Comparison of ENCODE assay signal across 22 cellular contexts in genomic region chrX:130578906-130579305, GRCh38.
DNase-seq lines count a peak whose midpoint lies in the region; ATAC-seq, FAIRE-seq and TF ChIP-seq lines count a peak whose summit lies in the region.
"Had no signal": no experiment of that assay in that cellular context is flagged by ENCODE, and none has a peak within 500 bp of the region (broad histone marks: within the 10 kb centered on the region; RNA-seq: fewer than 3 reads in every experiment).

No MANE protein-coding gene starts in this region.

- POLR2A ChIA-PET in A549 (lab: Yijun Ruan, JAX): no interaction called here

- TF ChIP-seq CTCF in A549 (IDR thresholded peaks at IDR 0.05) (no peak), cardiac fibroblast (IDR thresholded peaks at IDR 0.05; ENCODE audit: low read depth, low read length) (no peak), fibroblast of mammary gland (conservative IDR thresholded peaks at IDR 0.05; ENCODE audit: control insufficient read depth, insufficient read depth, low read depth, low read length) (no peak)

- no peaks in the 10 kb centered on the region for H3K4me1 ChIP-seq in A549
- H3K4me1 ChIP-seq: BLaER1 treated with 17β-estradiol and CSF1 and Interleukin-3, amounts not matched to agents 10 nM and 100 nM had no signal

- no peak for TF ChIP-seq EP300 in A549 (IDR thresholded peaks at IDR 0.05)

- no peak for TF ChIP-seq RAD21 in A549 (conservative IDR thresholded peaks at IDR 0.05 in 1 of 2, IDR thresholded peaks at IDR 0.05 in 1 of 2)

- H3K9me3 ChIP-seq in A549: no peaks in the 10 kb centered on the region
- H3K9me3 ChIP-seq: HAP-1 had no signal

- no peak overlapping the region for H3K4me3 ChIP-seq in A549
- H3K4me3 ChIP-seq in cardiac fibroblast (replicated peaks in 1 of 2; ENCODE audit: low read depth in 2 of 2, low read length in 2 of 2): no peak overlapping the region
- no peak overlapping the region for H3K4me3 ChIP-seq in fibroblast of mammary gland (ENCODE audit: control insufficient read depth, low read depth, low read length)
- H3K4me3 ChIP-seq: BLaER1 treated with 17β-estradiol and CSF1 and Interleukin-3, amounts not matched to agents 10 nM and 100 nM; GM23248; HAP-1 had no signal

- CTCF ChIA-PET in A549 (lab: Yijun Ruan, JAX): no interaction called here

- DNase-seq in A549 (ENCODE audit: low read depth in 1 of 2, low spot score in 1 of 2): no peak
- DNase-seq in HCEC 1CT: peak; percentile 4
- DNase-seq in cardiac fibroblast (ENCODE audit: low read depth in 2 of 2): peak; percentile 0 to 9
- DNase-seq in fibroblast of mammary gland (ENCODE audit: low read depth): peak; percentile 10
- DNase-seq in UCSD-AML1 (lab: John Stamatoyannopoulos, UW; ENCODE audit: unreplicated experiment): no peak
- DNase-seq in activated naive CD4-positive, alpha-beta T cell treated with Interleukin-2 at 50 U/mL for 16 hours: no peak
- DNase-seq in NCI-H2107 treated with DMSO at 0.1 percent for 48 hours (lab: John Stamatoyannopoulos, UW; ENCODE audit: unreplicated experiment): no peak
- no peak for DNase-seq in cerebellar cortex (ENCODE audit: low spot score)
- DNase-seq: CD4-positive, CD25-positive, alpha-beta regulatory T cell; CD8-positive, alpha-beta memory T cell; COR-L47; DMS 273 treated with DMSO at 0.1 percent for 48 hours; DMS53; DND-41; EL; GDM1; GM23248 had no signal

- no peak for TF ChIP-seq POLR2A in A549 (IDR thresholded peaks at IDR 0.05; ENCODE audit: low read length)

- FAIRE-seq in A549 (lab: Jason Lieb, UNC): peak; percentile 80
- FAIRE-seq: GM12892, GM18507 had no signal

- peak overlapping the region; percentile 4; the same call in 1 of the 3 replicates for H3K4me2 ChIP-seq in A549
- H3K4me2 ChIP-seq: BLaER1 treated with 17β-estradiol and CSF1 and Interleukin-3, amounts not matched to agents 10 nM and 100 nM had no signal

- H3K27ac ChIP-seq in A549: no peak overlapping the region
- H3K27ac ChIP-seq: 22Rv1; BLaER1 treated with 17β-estradiol and CSF1 and Interleukin-3, amounts not matched to agents 10 nM and 100 nM; GM23248 had no signal

- ATAC-seq in A549: no peak

TF ChIP-seq in A549, 52 proteins besides CTCF, POLR2A, EP300 and RAD21:
- TF ChIP-seq PBX3 (IDR thresholded peaks at IDR 0.05): no peak
- TF ChIP-seq SREBF2 (IDR thresholded peaks at IDR 0.05): no peak
- TF ChIP-seq ZNF302 (CRISPR knock-in tag; IDR thresholded peaks at IDR 0.05): no peak
- TF ChIP-seq MYC (IDR thresholded peaks at IDR 0.05; ENCODE audit: borderline replicate concordance, low read length): no peak
- TF ChIP-seq REST (IDR thresholded peaks at IDR 0.05): no peak
- TF ChIP-seq HOXA7 (CRISPR knock-in tag; IDR thresholded peaks at IDR 0.05): no peak
- no peak for TF ChIP-seq HOXB5 (CRISPR knock-in tag; IDR thresholded peaks at IDR 0.05)
- no peak for TF ChIP-seq CEBPB (IDR thresholded peaks at IDR 0.05)
- no peak for TF ChIP-seq HEYL (CRISPR knock-in tag; IDR thresholded peaks at IDR 0.05)
- TF ChIP-seq FOXS1 (CRISPR knock-in tag; IDR thresholded peaks at IDR 0.05): no peak
- TF ChIP-seq HOXB13 (CRISPR knock-in tag; IDR thresholded peaks at IDR 0.05; ENCODE audit: low read depth): no peak
- no peak for TF ChIP-seq TP53 (CRISPR knock-in tag; IDR thresholded peaks at IDR 0.05)
- TF ChIP-seq CHD4 (IDR thresholded peaks at IDR 0.05; ENCODE audit: borderline replicate concordance): no peak
- no peak for TF ChIP-seq MAZ (IDR thresholded peaks at IDR 0.05; ENCODE audit: borderline replicate concordance, low read depth, low read length)
- TF ChIP-seq GATA3 (IDR thresholded peaks at IDR 0.05; ENCODE audit: borderline replicate concordance): no peak
- no peak for TF ChIP-seq POLR2AphosphoS2 (conservative IDR thresholded peaks at IDR 0.05; ENCODE audit: low read length)
- TF ChIP-seq EHF (CRISPR knock-in tag; IDR thresholded peaks at IDR 0.05): no peak
TF ChIP-seq in A549: peak in this region for 0.

Comparison
In these comparisons a context has a peak if more than half of its experiments do, and no peak if none do; other contexts are left out.
1. DNase-seq: peak in HCEC 1CT (single experiment), cardiac fibroblast (2 of 2) and fibroblast of mammary gland (single experiment); none in A549 (0 of 2), UCSD-AML1 (single experiment), activated naive CD4-positive, alpha-beta T cell treated with Interleukin-2 at 50 U/mL for 16 hours (single experiment), NCI-H2107 treated with DMSO at 0.1 percent for 48 hours (single experiment) and cerebellar cortex (single experiment).